8 cellular contexts compared by ENCODE assay signal in genomic region chr1:244796719-244797406, GRCh38. TPM values are rescaled to one million over a fixed set of nuclear protein-coding genes. Genes with fewer than 3 reads are reported as not detected.
DNase-seq lines count a peak whose midpoint lies in the region; ATAC-seq and TF ChIP-seq lines count a peak whose summit lies in the region.

No MANE protein-coding gene starts in this region.

- H3K4me1 ChIP-seq in BE2C (no peaks in the 10 kb centered on the region; the same call in 1 of the 2 replicates), HAP-1 (no peaks in the 10 kb centered on the region)

- DNase-seq in BE2C: peak; percentile 65
- peak; percentile 64 to 79 for DNase-seq in HAP-1 (ENCODE audit: low spot score in 2 of 2)
- peak; percentile 38 for DNase-seq in NCI-H82 treated with DMSO at 0.1 percent for 48 hours (lab: John Stamatoyannopoulos, UW; ENCODE audit: unreplicated experiment)
- DNase-seq in activated CD8-positive, alpha-beta memory T cell treated with anti-CD3 and anti-CD28 coated beads for 4 hours (ENCODE audit: low read depth in 2 of 2): peak; percentile 18 to 19
- peak; percentile 72 for DNase-seq in epithelial cell of esophagus (ENCODE audit: low read depth)
- peak; percentile 48 for DNase-seq in naive B cell
- DNase-seq in superior temporal gyrus (ENCODE audit: extremely low spot score): peak; percentile 93

- H3K4me3 Mint-ChIP-seq in naive B cell: no peak overlapping the region

- TF ChIP-seq CTCF in BE2C (IDR thresholded peaks at IDR 0.05; ENCODE audit: low read depth, low read length): peak; percentile 85
- peak; percentile 85 for TF ChIP-seq CTCF in epithelial cell of esophagus (IDR thresholded peaks at IDR 0.05; ENCODE audit: insufficient read depth, low read depth, low read length, missing control alignments)

- H3K4me1 Mint-ChIP-seq in naive B cell: peaks cover 0 to 7% (median 5%) of the 10 kb centered on the region in 3 donors

- H3K27me3 ChIP-seq in BE2C (no peaks in the 10 kb centered on the region), HAP-1 (ENCODE audit: low read depth) (no peaks in the 10 kb centered on the region)

- H3K36me3 ChIP-seq in BE2C: no peaks in the 10 kb centered on the region
- no peaks in the 10 kb centered on the region for H3K36me3 ChIP-seq in HAP-1 (replicated peaks)

- ATAC-seq in naive B cell (ENCODE audit: low read depth in 2 of 2): no peak
- ATAC-seq in GM18502 (IDR thresholded peaks at IDR 0.05; ENCODE audit: poor library complexity, unreplicated experiment): no peak

- H3K4me3 ChIP-seq in BE2C (ENCODE audit: low read depth, low read length) (no peak overlapping the region), HAP-1 (no peak overlapping the region), epithelial cell of esophagus (ENCODE audit: low read length) (no peak overlapping the region)

- H3K27me3 Mint-ChIP-seq in naive B cell: peaks cover 0 to 9% (median 7%) of the 10 kb centered on the region in 3 donors

- no peaks in the 10 kb centered on the region for H3K36me3 Mint-ChIP-seq in naive B cell

- H3K27ac Mint-ChIP-seq in naive B cell: no peak overlapping the region

- H3K9me3 Mint-ChIP-seq in naive B cell: peaks cover 0 to 2% (median 0%) of the 10 kb centered on the region in 7 donors

- in situ Hi-C loops in HAP-1 (cut with MboI; ENCODE audit: low sequenced_read_pairs): loop anchor here (5.0 kb wide), 1 partner anchor 190 kb away; no protein-coding TSS in a partner anchor

- H3K9me3 ChIP-seq in BE2C: no peaks in the 10 kb centered on the region
- no peaks in the 10 kb centered on the region for H3K9me3 ChIP-seq in HAP-1

RNA-seq across cellular contexts. Expression of gene COX20, which starts 38.6 kb away (rescaled TPM):
- 43.4 TPM for polyA plus RNA-seq in BE2C (2012; ENCODE audit: insufficient read depth, insufficient read length, low read depth)
- polyA plus RNA-seq in naive B cell (ENCODE audit: low read depth in 6 of 6): 10 to 100 TPM; 33.5 to 70.9 (median 49.7) TPM

Comparison
In these comparisons a context has a peak if more than half of its experiments do, and no peak if none do; other contexts are left out.
1. DNase-seq: peak in every context shown above with its lines; median percentile 93 in superior temporal gyrus; 72 in epithelial cell of esophagus; 72 in HAP-1; 65 in BE2C; 48 in naive B cell; 38 in NCI-H82 treated with DMSO at 0.1 percent for 48 hours; 18 in activated CD8-positive, alpha-beta memory T cell treated with anti-CD3 and anti-CD28 coated beads for 4 hours.